ENCODE assay signal across 22 cellular contexts in the genomic region with DNA sequence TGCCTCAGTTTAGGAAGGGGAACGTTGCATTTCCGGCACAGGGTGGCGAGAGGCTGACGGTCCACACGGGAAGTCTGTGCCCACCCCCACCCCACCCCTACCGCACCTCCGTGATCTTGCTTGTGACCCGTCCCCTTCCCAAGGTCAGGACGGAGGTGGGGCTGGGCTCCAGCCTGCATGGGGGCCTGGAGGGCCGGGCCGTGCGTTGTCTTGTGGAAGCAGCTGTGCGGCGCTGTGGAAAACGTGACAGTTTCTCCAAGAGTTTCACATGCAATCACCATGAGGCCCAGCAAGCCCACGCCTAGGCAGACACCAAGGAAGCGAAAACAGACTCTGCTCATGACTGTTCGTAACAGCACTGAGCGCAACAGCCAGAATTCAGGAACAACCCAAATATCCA.
"Had no signal": no experiment of that assay in that cellular context is flagged by ENCODE, and none has a peak within 500 bp of the region (broad histone marks: within the 10 kb centered on the region; RNA-seq: fewer than 3 reads in every experiment).

No MANE protein-coding gene starts in this region.

- H3K27me3 ChIP-seq: MG63, SJCRH30 had no signal

- ATAC-seq: Panc1, PC-3, SK-N-SH treated with all-trans-retinoic acid at 6 μM for 48 hours had no signal

- DNase-seq: IMR-90, Karpas-422, KG1, MG63, NCI-H1092 treated with DMSO at 0.1 percent for 48 hours, NCI-H1436, NCI-H187, NCI-H2029, NCI-H2081 treated with DMSO at 0.1 percent for 48 hours, NCI-H2171, NCI-H226, NCI-H446, NCI-H510A, NCI-H524 treated with DMSO at 0.1 percent for 48 hours, NCI-H69, NCI-H774, PC-3, SHP77 treated with DMSO at 0.1 percent for 48 hours, SJCRH30 had no signal

- H3K9me3 ChIP-seq: MG63, SJCRH30 had no signal

- H3K36me3 ChIP-seq: MG63, SJCRH30 had no signal

- H3K27ac ChIP-seq: RWPE1, SJCRH30 had no signal

- H3K4me1 ChIP-seq: SJCRH30 had no signal

- H3K4me3 ChIP-seq: MG63, SJCRH30 had no signal
